In the genomic region with DNA sequence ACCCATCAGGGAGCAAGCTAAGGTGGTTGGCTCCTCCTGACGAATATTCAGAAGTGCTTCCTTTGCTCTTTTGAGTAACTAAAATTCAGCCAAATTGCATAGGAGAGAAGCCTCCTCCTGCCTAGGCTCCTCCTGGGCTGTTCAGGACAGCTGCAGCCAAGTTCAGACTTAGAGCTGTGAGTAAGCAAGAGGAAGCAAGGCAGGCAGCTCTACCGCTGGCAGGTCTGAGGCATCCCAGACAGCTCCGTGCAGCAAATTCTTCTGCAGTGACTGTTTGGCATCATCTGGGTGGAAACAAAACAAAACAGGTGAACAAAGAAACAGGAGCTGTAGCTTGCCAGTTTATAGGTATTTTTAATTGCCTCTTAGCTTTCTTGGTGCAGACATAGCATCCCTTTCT, we compare ENCODE assay signal across 19 cellular contexts.
DNase-seq lines count a peak whose midpoint lies in the region; ATAC-seq and TF ChIP-seq lines count a peak whose summit lies in the region.
"Had no signal": no experiment of that assay in that cellular context is flagged by ENCODE, and none has a peak within 500 bp of the region (broad histone marks: within the 10 kb centered on the region; RNA-seq: fewer than 3 reads in every experiment).

No MANE protein-coding gene starts in this region.

- H3K27ac ChIP-seq in breast epithelium: no peak overlapping the region
- H3K27ac ChIP-seq in adrenal gland: no peak overlapping the region
- no peak overlapping the region for H3K27ac ChIP-seq in upper lobe of right lung
- H3K27ac ChIP-seq: left lung had no signal

- peaks cover 16% of the 10 kb centered on the region for H3K4me1 Mint-ChIP-seq in MCF 10A (ENCODE audit: insufficient read depth, unreplicated experiment)
- no peaks in the 10 kb centered on the region for H3K4me1 Mint-ChIP-seq in activated naive CD4-positive, alpha-beta T cell treated with anti-CD3 and anti-CD28 coated beads, Interleukin-2, amount 10 ng/mL, durations not matched to agents 7 days and 5 days
- H3K4me1 Mint-ChIP-seq in naive thymus-derived CD8-positive, alpha-beta T cell: peaks cover 0 to 26% (median 0%) of the 10 kb centered on the region in 4 donors
- H3K4me1 Mint-ChIP-seq: activated CD4-positive, alpha-beta T cell treated with anti-CD3 and anti-CD28 coated beads for 36 hours; nephron had no signal

- H3K27ac Mint-ChIP-seq in MCF 10A (ENCODE audit: low read depth, unreplicated experiment): no peak overlapping the region
- H3K27ac Mint-ChIP-seq in activated naive CD4-positive, alpha-beta T cell treated with anti-CD3 and anti-CD28 coated beads, Interleukin-2, amount 10 ng/mL, durations not matched to agents 7 days and 5 days: no peak overlapping the region
- no peak overlapping the region for H3K27ac Mint-ChIP-seq in naive thymus-derived CD8-positive, alpha-beta T cell
- H3K27ac Mint-ChIP-seq: activated CD4-positive, alpha-beta T cell treated with anti-CD3 and anti-CD28 coated beads for 36 hours; activated naive CD8-positive, alpha-beta T cell; nephron; T-helper 2 cell treated with Interferon-gamma antibody and Interleukin-4, amounts not matched to agents 5 μg/mL and 100 μg/mL, for 36 hours; type B pancreatic cell had no signal

- H3K4me3 ChIP-seq in breast epithelium: no peak overlapping the region
- no peak overlapping the region for H3K4me3 ChIP-seq in adrenal gland
- H3K4me3 ChIP-seq in upper lobe of right lung: no peak overlapping the region
- H3K4me3 ChIP-seq: K562, left lung had no signal

- 34 to 47% (median 44%) methylated on average over 3 of the region's 3 CpGs for WGBS in adrenal gland, 4 donors

- H3K4me3 Mint-ChIP-seq in MCF 10A (ENCODE audit: unreplicated experiment): no peak overlapping the region
- no peak overlapping the region for H3K4me3 Mint-ChIP-seq in activated naive CD4-positive, alpha-beta T cell treated with anti-CD3 and anti-CD28 coated beads, Interleukin-2, amount 10 ng/mL, durations not matched to agents 7 days and 5 days
- no peak overlapping the region for H3K4me3 Mint-ChIP-seq in naive thymus-derived CD8-positive, alpha-beta T cell
- H3K4me3 Mint-ChIP-seq: activated CD4-positive, alpha-beta T cell treated with anti-CD3 and anti-CD28 coated beads for 36 hours; activated naive CD8-positive, alpha-beta T cell; nephron; T-helper 2 cell treated with Interferon-gamma antibody and Interleukin-4, amounts not matched to agents 5 μg/mL and 100 μg/mL, for 36 hours; type B pancreatic cell had no signal

- H3K9me3 ChIP-seq in breast epithelium (peaks cover 0 to 4% of the 10 kb centered on the region in 2 donors), adrenal gland (replicated peaks in 1 of 3) (no peaks in the 10 kb centered on the region), upper lobe of right lung (no peaks in the 10 kb centered on the region)

- H3K4me1 ChIP-seq in breast epithelium (no peaks in the 10 kb centered on the region), adrenal gland (replicated peaks in 1 of 2) (peaks cover 1 to 2% of the 10 kb centered on the region in 2 donors), upper lobe of right lung (no peaks in the 10 kb centered on the region)

- H3K27me3 ChIP-seq in breast epithelium (no peaks in the 10 kb centered on the region), adrenal gland (no peaks in the 10 kb centered on the region), upper lobe of right lung (no peaks in the 10 kb centered on the region)
- H3K27me3 ChIP-seq: left lung had no signal

- no peaks in the 10 kb centered on the region for H3K9me3 Mint-ChIP-seq in MCF 10A (ENCODE audit: unreplicated experiment)
- no peaks in the 10 kb centered on the region for H3K9me3 Mint-ChIP-seq in activated naive CD4-positive, alpha-beta T cell treated with anti-CD3 and anti-CD28 coated beads, Interleukin-2, amount 10 ng/mL, durations not matched to agents 7 days and 5 days
- H3K9me3 Mint-ChIP-seq in naive thymus-derived CD8-positive, alpha-beta T cell: peaks cover 0 to 13% (median 0%) of the 10 kb centered on the region in 9 donors
- H3K9me3 Mint-ChIP-seq: T-helper 2 cell treated with Interferon-gamma antibody and Interleukin-4, amounts not matched to agents 5 μg/mL and 100 μg/mL, for 36 hours; type B pancreatic cell had no signal

- CTCF ChIA-PET in MCF 10A (lab: Yijun Ruan, JAX): interaction anchor here (0.6 to 1.3 kb wide), 3 partner anchors 55 to 74 kb away, joined by 3 to 5 read pairs (median 3); no protein-coding TSS in a partner anchor
- CTCF ChIA-PET in activated naive CD4-positive, alpha-beta T cell treated with anti-CD3 and anti-CD28 coated beads, Interleukin-2, amount 10 ng/mL, durations not matched to agents 7 days and 5 days (lab: Charles Lee): no interaction called here

- TF ChIP-seq CTCF in MCF 10A (IDR thresholded peaks at IDR 0.05; ENCODE audit: unreplicated experiment) (no peak), breast epithelium (IDR thresholded peaks at IDR 0.05) (no peak), adrenal gland (IDR thresholded peaks at IDR 0.05) (no peak), upper lobe of right lung (IDR thresholded peaks at IDR 0.05) (no peak)

- POLR2A ChIA-PET in MCF 10A (lab: Yijun Ruan, JAX): interaction anchor here (0.6 to 1.6 kb wide), 4 partner anchors 12 to 84 kb away, joined by 3 to 8 read pairs (median 4); no protein-coding TSS in a partner anchor
- POLR2A ChIA-PET in naive thymus-derived CD8-positive, alpha-beta T cell (lab: Charles Lee): no interaction called here

- no peaks in the 10 kb centered on the region for H3K27me3 Mint-ChIP-seq in MCF 10A (ENCODE audit: insufficient read depth, unreplicated experiment)
- peaks cover 38% of the 10 kb centered on the region for H3K27me3 Mint-ChIP-seq in activated naive CD4-positive, alpha-beta T cell treated with anti-CD3 and anti-CD28 coated beads, Interleukin-2, amount 10 ng/mL, durations not matched to agents 7 days and 5 days
- H3K27me3 Mint-ChIP-seq in naive thymus-derived CD8-positive, alpha-beta T cell: peaks cover 0 to 7% (median 3%) of the 10 kb centered on the region in 5 donors
- H3K27me3 Mint-ChIP-seq: activated naive CD8-positive, alpha-beta T cell; type B pancreatic cell had no signal

- H3K36me3 ChIP-seq in breast epithelium (no peaks in the 10 kb centered on the region), adrenal gland (replicated peaks in 1 of 2) (no peaks in the 10 kb centered on the region), upper lobe of right lung (no peaks in the 10 kb centered on the region)
- H3K36me3 ChIP-seq: left lung had no signal

- no peaks in the 10 kb centered on the region for H3K36me3 Mint-ChIP-seq in MCF 10A (ENCODE audit: insufficient read depth, unreplicated experiment)
- H3K36me3 Mint-ChIP-seq in activated naive CD4-positive, alpha-beta T cell treated with anti-CD3 and anti-CD28 coated beads, Interleukin-2, amount 10 ng/mL, durations not matched to agents 7 days and 5 days: no peaks in the 10 kb centered on the region
- peaks cover 0 to 11% (median 0%) of the 10 kb centered on the region in 3 donors for H3K36me3 Mint-ChIP-seq in naive thymus-derived CD8-positive, alpha-beta T cell
- H3K36me3 Mint-ChIP-seq: type B pancreatic cell had no signal

- intact Hi-C loops in MCF 10A (cut with micrococcal nuclease): no loop called here
- intact Hi-C loops in breast epithelium (cut with DNase I; ENCODE audit: low total_unique reads): no loop called here
- intact Hi-C loops in adrenal gland (cut with DNase I): no loop called here
- intact Hi-C loops in upper lobe of right lung (cut with DNase I): no loop called here

- ATAC-seq in upper lobe of right lung: peak; percentile 23
- no peak for ATAC-seq in HG03139 (IDR thresholded peaks at IDR 0.05; ENCODE audit: unreplicated experiment)
- no peak for ATAC-seq in naive thymus-derived CD8-positive, alpha-beta T cell
- ATAC-seq: activated CD4-positive, alpha-beta T cell treated with anti-CD3 and anti-CD28 coated beads for 36 hours; K562; left lung had no signal

- TF ChIP-seq POLR2A in breast epithelium (IDR thresholded peaks at IDR 0.05): no peak
- no peak for TF ChIP-seq POLR2A in adrenal gland (IDR thresholded peaks at IDR 0.05)

- no TSS peak for BruUV-seq in MCF 10A (replicated peaks; lab: Mats Ljungman, UMichigan)

- DNase-seq in MCF 10A (ENCODE audit: unreplicated experiment): peak; percentile 75
- DNase-seq in breast epithelium (ENCODE audit: low spot score in 2 of 2): no peak
- peak in 5 of 7 donors; percentile 33 to 57 (median 47) for DNase-seq in adrenal gland
- peak; percentile 94 for DNase-seq in islet precursor cell
- DNase-seq in upper lobe of right lung: no peak
- DNase-seq in activated naive CD4-positive, alpha-beta T cell treated with anti-CD3 and anti-CD28 coated beads, Interleukin-2, amount 10 ng/mL, durations not matched to agents 7 days and 5 days: no peak
- no peak for DNase-seq in naive thymus-derived CD8-positive, alpha-beta T cell
- DNase-seq: activated CD4-positive, alpha-beta T cell treated with anti-CD3 and anti-CD28 coated beads for 36 hours; COR-L47; left lung; NCI-H2029; RPMI8226; stimulated activated CD4-positive, alpha-beta T cell treated with anti-CD3 and anti-CD28 coated beads, Interleukin-4, amount 100 ng/mL, for 24 hours had no signal

Comparison
In these comparisons a context has a peak if more than half of its experiments do, and no peak if none do; other contexts are left out.
1. DNase-seq: peak in MCF 10A (single experiment), adrenal gland (5 of 7) and islet precursor cell (single experiment); none in breast epithelium (0 of 2), upper lobe of right lung (single experiment), activated naive CD4-positive, alpha-beta T cell treated with anti-CD3 and anti-CD28 coated beads, Interleukin-2, amount 10 ng/mL, durations not matched to agents 7 days and 5 days (single experiment) and naive thymus-derived CD8-positive, alpha-beta T cell (0 of 10).